29 cellular contexts compared by ENCODE assay signal in the genomic region with DNA sequence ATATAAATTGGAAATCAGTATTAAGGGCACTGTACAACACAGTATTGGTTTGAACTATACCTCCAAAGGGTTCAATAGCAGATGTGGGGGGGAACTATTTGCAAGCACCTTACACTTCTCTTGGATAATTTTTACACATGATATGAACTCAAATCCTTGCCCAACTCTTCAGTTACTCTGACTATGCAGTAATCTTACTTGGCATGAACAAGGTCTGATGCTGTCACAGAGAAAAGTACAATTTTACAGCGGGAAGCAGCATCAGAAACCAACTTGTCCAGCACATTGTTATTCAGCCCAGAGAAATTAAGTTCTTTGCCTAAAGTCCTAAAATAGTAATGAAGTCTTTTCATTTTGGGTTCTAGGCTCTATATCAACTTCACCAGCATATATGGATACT.
"Had no signal": no experiment of that assay in that cellular context is flagged by ENCODE, and none has a peak within 500 bp of the region (broad histone marks: within the 10 kb centered on the region; RNA-seq: fewer than 3 reads in every experiment).

No MANE protein-coding gene starts in this region.

- H3K4me2 ChIP-seq: KMS-11 had no signal

- H3K27me3 Mint-ChIP-seq: activated CD4-positive, alpha-beta memory T cell treated with anti-CD3 and anti-CD28 coated beads for 36 hours had no signal

- H3K4me1 Mint-ChIP-seq: activated B cell treated with CpG ODN at 0.5 μM for 24 hours; activated naive CD8-positive, alpha-beta T cell treated with anti-CD3 and anti-CD28 coated beads for 36 hours had no signal

- H3K4me3 Mint-ChIP-seq: activated B cell treated with CpG ODN at 0.5 μM for 24 hours; activated CD4-positive, alpha-beta memory T cell treated with anti-CD3 and anti-CD28 coated beads for 36 hours; activated naive CD8-positive, alpha-beta T cell treated with anti-CD3 and anti-CD28 coated beads for 36 hours had no signal

- H3K36me3 Mint-ChIP-seq: activated CD4-positive, alpha-beta memory T cell treated with anti-CD3 and anti-CD28 coated beads for 36 hours; activated naive CD8-positive, alpha-beta T cell treated with anti-CD3 and anti-CD28 coated beads for 36 hours had no signal

- H3K27me3 ChIP-seq: cardiac muscle cell, Peyer's patch had no signal

- H3K9ac ChIP-seq: KMS-11 had no signal

- H3K4me1 ChIP-seq: Peyer's patch had no signal

- H3K36me3 ChIP-seq: cardiac muscle cell, Peyer's patch had no signal

- DNase-seq: activated B cell treated with CpG ODN at 0.5 μM for 24 hours; activated CD4-positive, alpha-beta memory T cell treated with anti-CD3 and anti-CD28 coated beads for 36 hours; activated CD4-positive, alpha-beta T cell treated with anti-CD3 and anti-CD28 coated beads for 4 hours; activated CD4-positive, alpha-beta T cell treated with anti-CD3 and anti-CD28 coated beads, Interleukin-2, amount 50 U/mL, for 1 hour; activated CD4-positive, CD25-positive, alpha-beta regulatory T cell treated with anti-CD3 and anti-CD28 coated beads, Interleukin-2, amount 50 U/mL, for 72 hours; activated CD8-positive, alpha-beta memory T cell treated with anti-CD3 and anti-CD28 coated beads, Interleukin-2, amount 50 U/mL, for 48 hours; activated effector memory CD4-positive, alpha-beta T cell treated with Interleukin-2 at 50 U/mL for 16 hours; activated naive CD4-positive, alpha-beta T cell treated with anti-CD3 and anti-CD28 coated beads, Interleukin-2, amount 50 U/mL, for 16 hours; activated naive CD8-positive, alpha-beta T cell treated with anti-CD3 and anti-CD28 coated beads for 36 hours; activated T-cell treated with anti-CD3 and anti-CD28 coated beads, Interleukin-2, amount 50 U/mL, for 48 hours; amniotic stem cell; aorta; MM.1S; MV-4-11; NCI-H1092; NCI-H1436 treated with DMSO at 0.1 percent for 48 hours; NCI-H1694 treated with DMSO at 0.1 percent for 48 hours; NCI-H2029; NCI-H345; NCI-H524 treated with DMSO at 0.1 percent for 48 hours; Peyer's patch; RPMI8226; SW 1271; T-helper 1 cell; T-helper 2 cell; T-helper 9 cell had no signal

- H3K27ac ChIP-seq: cardiac muscle cell, KMS-11, Peyer's patch, VCaP had no signal

- H3K9me3 Mint-ChIP-seq: activated B cell treated with CpG ODN at 0.5 μM for 24 hours; activated CD4-positive, alpha-beta memory T cell treated with anti-CD3 and anti-CD28 coated beads for 36 hours; activated naive CD8-positive, alpha-beta T cell treated with anti-CD3 and anti-CD28 coated beads for 36 hours had no signal

- H3K27ac Mint-ChIP-seq: activated B cell treated with CpG ODN at 0.5 μM for 24 hours; activated CD4-positive, alpha-beta memory T cell treated with anti-CD3 and anti-CD28 coated beads for 36 hours; activated naive CD8-positive, alpha-beta T cell treated with anti-CD3 and anti-CD28 coated beads for 36 hours had no signal

- H3K9me3 ChIP-seq: Peyer's patch had no signal

- H3K4me3 ChIP-seq: cardiac muscle cell, Peyer's patch had no signal
